ENCODE assay signal across 1 cellular context in genomic region chr9:127915801-127916664, GRCh38.
A peak's percentile ranks its signal among the peaks of the same experiment; 100 is the strongest.
TF ChIP-seq lines count a peak whose summit lies in the region.

No MANE protein-coding gene starts in this region.

TF ChIP-seq in HepG2, 621 proteins besides CTCF, POLR2A, EP300 and RAD21 (continued from another document and continues in another):
- TF ChIP-seq, protein P1, sequence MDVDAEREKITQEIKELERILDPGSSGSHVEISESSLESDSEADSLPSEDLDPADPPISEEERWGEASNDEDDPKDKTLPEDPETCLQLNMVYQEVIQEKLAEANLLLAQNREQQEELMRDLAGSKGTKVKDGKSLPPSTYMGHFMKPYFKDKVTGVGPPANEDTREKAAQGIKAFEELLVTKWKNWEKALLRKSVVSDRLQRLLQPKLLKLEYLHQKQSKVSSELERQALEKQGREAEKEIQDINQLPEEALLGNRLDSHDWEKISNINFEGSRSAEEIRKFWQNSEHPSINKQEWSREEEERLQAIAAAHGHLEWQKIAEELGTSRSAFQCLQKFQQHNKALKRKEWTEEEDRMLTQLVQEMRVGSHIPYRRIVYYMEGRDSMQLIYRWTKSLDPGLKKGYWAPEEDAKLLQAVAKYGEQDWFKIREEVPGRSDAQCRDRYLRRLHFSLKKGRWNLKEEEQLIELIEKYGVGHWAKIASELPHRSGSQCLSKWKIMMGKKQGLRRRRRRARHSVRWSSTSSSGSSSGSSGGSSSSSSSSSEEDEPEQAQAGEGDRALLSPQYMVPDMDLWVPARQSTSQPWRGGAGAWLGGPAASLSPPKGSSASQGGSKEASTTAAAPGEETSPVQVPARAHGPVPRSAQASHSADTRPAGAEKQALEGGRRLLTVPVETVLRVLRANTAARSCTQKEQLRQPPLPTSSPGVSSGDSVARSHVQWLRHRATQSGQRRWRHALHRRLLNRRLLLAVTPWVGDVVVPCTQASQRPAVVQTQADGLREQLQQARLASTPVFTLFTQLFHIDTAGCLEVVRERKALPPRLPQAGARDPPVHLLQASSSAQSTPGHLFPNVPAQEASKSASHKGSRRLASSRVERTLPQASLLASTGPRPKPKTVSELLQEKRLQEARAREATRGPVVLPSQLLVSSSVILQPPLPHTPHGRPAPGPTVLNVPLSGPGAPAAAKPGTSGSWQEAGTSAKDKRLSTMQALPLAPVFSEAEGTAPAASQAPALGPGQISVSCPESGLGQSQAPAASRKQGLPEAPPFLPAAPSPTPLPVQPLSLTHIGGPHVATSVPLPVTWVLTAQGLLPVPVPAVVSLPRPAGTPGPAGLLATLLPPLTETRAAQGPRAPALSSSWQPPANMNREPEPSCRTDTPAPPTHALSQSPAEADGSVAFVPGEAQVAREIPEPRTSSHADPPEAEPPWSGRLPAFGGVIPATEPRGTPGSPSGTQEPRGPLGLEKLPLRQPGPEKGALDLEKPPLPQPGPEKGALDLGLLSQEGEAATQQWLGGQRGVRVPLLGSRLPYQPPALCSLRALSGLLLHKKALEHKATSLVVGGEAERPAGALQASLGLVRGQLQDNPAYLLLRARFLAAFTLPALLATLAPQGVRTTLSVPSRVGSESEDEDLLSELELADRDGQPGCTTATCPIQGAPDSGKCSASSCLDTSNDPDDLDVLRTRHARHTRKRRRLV (CRISPR knock-in tag; IDR thresholded peaks at IDR 0.05): no peak
- TF ChIP-seq POLR2AphosphoS2 (IDR thresholded peaks at IDR 0.05; ENCODE audit: low read depth, low read length) (no peak), ZNF550 (CRISPR knock-in tag; IDR thresholded peaks at IDR 0.05; ENCODE audit: borderline replicate concordance) (no peak), MTA1 (CRISPR knock-in tag; IDR thresholded peaks at IDR 0.05; ENCODE audit: borderline replicate concordance) (no peak), ZNF317 (CRISPR knock-in tag; IDR thresholded peaks at IDR 0.05) (peak; percentile 40; the same call in 1 of the 2 replicates), SAFB2 (CRISPR knock-in tag; IDR thresholded peaks at IDR 0.05; ENCODE audit: borderline replicate concordance, low read depth) (no peak), ZNF780A (CRISPR knock-in tag; IDR thresholded peaks at IDR 0.05) (no peak), MAF1 (CRISPR knock-in tag; IDR thresholded peaks at IDR 0.05; ENCODE audit: borderline replicate concordance) (no peak), CBX5 (CRISPR knock-in tag; IDR thresholded peaks at IDR 0.05; ENCODE audit: borderline replicate concordance) (no peak), AHR (CRISPR knock-in tag; IDR thresholded peaks at IDR 0.05) (no peak), ZSCAN29 (CRISPR knock-in tag; conservative IDR thresholded peaks at IDR 0.05) (no peak), ZC3H13 (CRISPR knock-in tag; IDR thresholded peaks at IDR 0.05) (no peak), ZNF326 (CRISPR knock-in tag; IDR thresholded peaks at IDR 0.05; ENCODE audit: borderline replicate concordance) (no peak), CEBPG (CRISPR knock-in tag; IDR thresholded peaks at IDR 0.05) (no peak), ZNF687 (CRISPR knock-in tag; IDR thresholded peaks at IDR 0.05) (no peak; the same call in 1 of the 2 replicates), KDM3A (CRISPR knock-in tag; IDR thresholded peaks at IDR 0.05; ENCODE audit: low read depth) (no peak), ZNF552 (CRISPR knock-in tag; IDR thresholded peaks at IDR 0.05; ENCODE audit: borderline replicate concordance) (no peak), MEIS2 (CRISPR knock-in tag; IDR thresholded peaks at IDR 0.05) (no peak), ZNF17 (CRISPR knock-in tag; IDR thresholded peaks at IDR 0.05) (no peak), IKZF4 (CRISPR knock-in tag; IDR thresholded peaks at IDR 0.05; ENCODE audit: borderline replicate concordance, low read depth, not compliant biosample characterization) (no peak), MAFF (IDR thresholded peaks at IDR 0.05; ENCODE audit: low read depth, low read length) (no peak), TEAD3 (CRISPR knock-in tag; optimal IDR thresholded peaks at IDR 0.05; ENCODE audit: borderline replicate concordance) (no peak), AGO2 (optimal IDR thresholded peaks at IDR 0.05; ENCODE audit: low read depth, low read length) (no peak), DRAP1 (CRISPR knock-in tag; IDR thresholded peaks at IDR 0.05) (no peak), HNRNPUL1 (IDR thresholded peaks at IDR 0.05; ENCODE audit: low read depth, low read length) (no peak), MTF1 (CRISPR knock-in tag; IDR thresholded peaks at IDR 0.05) (no peak), SP1 (IDR thresholded peaks at IDR 0.05) (no peak), SP1 (CRISPR knock-in tag; IDR thresholded peaks at IDR 0.05) (no peak), NBN (conservative IDR thresholded peaks at IDR 0.05) (no peak), SIX1 (CRISPR knock-in tag; IDR thresholded peaks at IDR 0.05; ENCODE audit: borderline replicate concordance) (no peak), SMAD3 (CRISPR knock-in tag; IDR thresholded peaks at IDR 0.05) (0 out of 2 replicates have a peak, but pooled peaks have one; percentile 47), ZNF770 (CRISPR knock-in tag; IDR thresholded peaks at IDR 0.05) (no peak; the same call in 1 of the 2 replicates)
- TF ChIP-seq, protein P2, sequence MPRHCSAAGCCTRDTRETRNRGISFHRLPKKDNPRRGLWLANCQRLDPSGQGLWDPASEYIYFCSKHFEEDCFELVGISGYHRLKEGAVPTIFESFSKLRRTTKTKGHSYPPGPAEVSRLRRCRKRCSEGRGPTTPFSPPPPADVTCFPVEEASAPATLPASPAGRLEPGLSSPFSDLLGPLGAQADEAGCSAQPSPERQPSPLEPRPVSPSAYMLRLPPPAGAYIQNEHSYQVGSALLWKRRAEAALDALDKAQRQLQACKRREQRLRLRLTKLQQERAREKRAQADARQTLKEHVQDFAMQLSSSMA (CRISPR knock-in tag; IDR thresholded peaks at IDR 0.05): no peak
- TF ChIP-seq, protein P3, sequence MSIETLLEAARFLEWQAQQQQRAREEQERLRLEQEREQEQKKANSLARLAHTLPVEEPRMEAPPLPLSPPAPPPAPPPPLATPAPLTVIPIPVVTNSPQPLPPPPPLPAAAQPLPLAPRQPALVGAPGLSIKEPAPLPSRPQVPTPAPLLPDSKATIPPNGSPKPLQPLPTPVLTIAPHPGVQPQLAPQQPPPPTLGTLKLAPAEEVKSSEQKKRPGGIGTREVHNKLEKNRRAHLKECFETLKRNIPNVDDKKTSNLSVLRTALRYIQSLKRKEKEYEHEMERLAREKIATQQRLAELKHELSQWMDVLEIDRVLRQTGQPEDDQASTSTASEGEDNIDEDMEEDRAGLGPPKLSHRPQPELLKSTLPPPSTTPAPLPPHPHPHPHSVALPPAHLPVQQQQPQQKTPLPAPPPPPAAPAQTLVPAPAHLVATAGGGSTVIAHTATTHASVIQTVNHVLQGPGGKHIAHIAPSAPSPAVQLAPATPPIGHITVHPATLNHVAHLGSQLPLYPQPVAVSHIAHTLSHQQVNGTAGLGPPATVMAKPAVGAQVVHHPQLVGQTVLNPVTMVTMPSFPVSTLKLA (IDR thresholded peaks at IDR 0.05): 0 out of 2 replicates have a peak, but pooled peaks have one; percentile 14
- TF ChIP-seq, protein P4, sequence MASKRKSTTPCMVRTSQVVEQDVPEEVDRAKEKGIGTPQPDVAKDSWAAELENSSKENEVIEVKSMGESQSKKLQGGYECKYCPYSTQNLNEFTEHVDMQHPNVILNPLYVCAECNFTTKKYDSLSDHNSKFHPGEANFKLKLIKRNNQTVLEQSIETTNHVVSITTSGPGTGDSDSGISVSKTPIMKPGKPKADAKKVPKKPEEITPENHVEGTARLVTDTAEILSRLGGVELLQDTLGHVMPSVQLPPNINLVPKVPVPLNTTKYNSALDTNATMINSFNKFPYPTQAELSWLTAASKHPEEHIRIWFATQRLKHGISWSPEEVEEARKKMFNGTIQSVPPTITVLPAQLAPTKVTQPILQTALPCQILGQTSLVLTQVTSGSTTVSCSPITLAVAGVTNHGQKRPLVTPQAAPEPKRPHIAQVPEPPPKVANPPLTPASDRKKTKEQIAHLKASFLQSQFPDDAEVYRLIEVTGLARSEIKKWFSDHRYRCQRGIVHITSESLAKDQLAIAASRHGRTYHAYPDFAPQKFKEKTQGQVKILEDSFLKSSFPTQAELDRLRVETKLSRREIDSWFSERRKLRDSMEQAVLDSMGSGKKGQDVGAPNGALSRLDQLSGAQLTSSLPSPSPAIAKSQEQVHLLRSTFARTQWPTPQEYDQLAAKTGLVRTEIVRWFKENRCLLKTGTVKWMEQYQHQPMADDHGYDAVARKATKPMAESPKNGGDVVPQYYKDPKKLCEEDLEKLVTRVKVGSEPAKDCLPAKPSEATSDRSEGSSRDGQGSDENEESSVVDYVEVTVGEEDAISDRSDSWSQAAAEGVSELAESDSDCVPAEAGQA (IDR thresholded peaks at IDR 0.05; ENCODE audit: low read depth): no peak
- TF ChIP-seq, protein P4 (CRISPR knock-in tag; IDR thresholded peaks at IDR 0.05; ENCODE audit: borderline replicate concordance): no peak
- TF ChIP-seq, protein P5, sequence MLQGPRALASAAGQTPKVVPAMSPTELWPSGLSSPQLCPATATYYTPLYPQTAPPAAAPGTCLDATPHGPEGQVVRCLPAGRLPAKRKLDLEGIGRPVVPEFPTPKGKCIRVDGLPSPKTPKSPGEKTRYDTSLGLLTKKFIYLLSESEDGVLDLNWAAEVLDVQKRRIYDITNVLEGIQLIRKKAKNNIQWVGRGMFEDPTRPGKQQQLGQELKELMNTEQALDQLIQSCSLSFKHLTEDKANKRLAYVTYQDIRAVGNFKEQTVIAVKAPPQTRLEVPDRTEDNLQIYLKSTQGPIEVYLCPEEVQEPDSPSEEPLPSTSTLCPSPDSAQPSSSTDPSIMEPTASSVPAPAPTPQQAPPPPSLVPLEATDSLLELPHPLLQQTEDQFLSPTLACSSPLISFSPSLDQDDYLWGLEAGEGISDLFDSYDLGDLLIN (CRISPR knock-in tag; IDR thresholded peaks at IDR 0.05; ENCODE audit: borderline replicate concordance): no peak
